ENCODE assay signal across 25 cellular contexts in genomic region chr15:48471073-48471472, GRCh38.
"Had no signal": no experiment of that assay in that cellular context is flagged by ENCODE, and none has a peak within 500 bp of the region (broad histone marks: within the 10 kb centered on the region; RNA-seq: fewer than 3 reads in every experiment).

No MANE protein-coding gene starts in this region.

- H3K79me2 ChIP-seq: hepatocyte had no signal

- DNase-seq: activated CD4-positive, alpha-beta T cell treated with anti-CD3 and anti-CD28 coated beads for 4 hours; activated CD4-positive, alpha-beta T cell treated with anti-CD3 and anti-CD28 coated beads, Interleukin-2, amount 50 U/mL, for 4 hours; activated effector memory CD4-positive, alpha-beta T cell treated with Interleukin-2 at 50 U/mL for 16 hours; activated naive CD4-positive, alpha-beta T cell treated with anti-CD3 and anti-CD28 coated beads for 36 hours; activated naive CD8-positive, alpha-beta T cell treated with anti-CD3 and anti-CD28 coated beads for 36 hours; adrenal gland; aorta; body of pancreas; colonic mucosa; effector memory CD8-positive, alpha-beta T cell; left cardiac atrium; mammary epithelial cell; naive thymus-derived CD8-positive, alpha-beta T cell; nucleus accumbens; right cardiac atrium; stimulated activated CD4-positive, alpha-beta T cell treated with anti-CD3 and anti-CD28 coated beads, Interleukin-4, amount 100 ng/mL, for 1 hour; stimulated activated naive CD8-positive, alpha-beta T cell treated with anti-CD3 and anti-CD28 coated beads, Interleukin-15, Interleukin-2, amounts not matched to agents 100 U/mL and 50 U/mL, for 24 hours; testis; transverse colon had no signal

- H3K4me1 ChIP-seq: adrenal gland, body of pancreas, colonic mucosa, transverse colon had no signal

- ATAC-seq: body of pancreas; effector memory CD8-positive, alpha-beta T cell; left cardiac atrium; naive thymus-derived CD8-positive, alpha-beta T cell; right cardiac atrium; stimulated activated naive CD8-positive, alpha-beta T cell treated with anti-CD3 and anti-CD28 coated beads, Interleukin-15, Interleukin-2, amounts not matched to agents 100 U/mL and 50 U/mL, for 24 hours had no signal

- H3K4me3 ChIP-seq: adrenal gland, body of pancreas, colonic mucosa, hepatocyte, testis, transverse colon had no signal

- H3K9me3 ChIP-seq: adrenal gland, body of pancreas, colonic mucosa, testis, transverse colon had no signal

- H3K27ac ChIP-seq: adrenal gland, body of pancreas, colonic mucosa, hepatocyte, testis, transverse colon, VCaP had no signal

- FAIRE-seq: endothelial cell of umbilical vein, frontal cortex, keratinocyte, TTC549 had no signal

- H2AFZ ChIP-seq: hepatocyte had no signal

- H3K27me3 ChIP-seq: adrenal gland, body of pancreas, colonic mucosa, hepatocyte, testis, transverse colon had no signal

- H3K4me2 ChIP-seq: hepatocyte had no signal

- H3K36me3 ChIP-seq: colonic mucosa, transverse colon had no signal
